5 cellular contexts compared by ENCODE assay signal in the genomic region with DNA sequence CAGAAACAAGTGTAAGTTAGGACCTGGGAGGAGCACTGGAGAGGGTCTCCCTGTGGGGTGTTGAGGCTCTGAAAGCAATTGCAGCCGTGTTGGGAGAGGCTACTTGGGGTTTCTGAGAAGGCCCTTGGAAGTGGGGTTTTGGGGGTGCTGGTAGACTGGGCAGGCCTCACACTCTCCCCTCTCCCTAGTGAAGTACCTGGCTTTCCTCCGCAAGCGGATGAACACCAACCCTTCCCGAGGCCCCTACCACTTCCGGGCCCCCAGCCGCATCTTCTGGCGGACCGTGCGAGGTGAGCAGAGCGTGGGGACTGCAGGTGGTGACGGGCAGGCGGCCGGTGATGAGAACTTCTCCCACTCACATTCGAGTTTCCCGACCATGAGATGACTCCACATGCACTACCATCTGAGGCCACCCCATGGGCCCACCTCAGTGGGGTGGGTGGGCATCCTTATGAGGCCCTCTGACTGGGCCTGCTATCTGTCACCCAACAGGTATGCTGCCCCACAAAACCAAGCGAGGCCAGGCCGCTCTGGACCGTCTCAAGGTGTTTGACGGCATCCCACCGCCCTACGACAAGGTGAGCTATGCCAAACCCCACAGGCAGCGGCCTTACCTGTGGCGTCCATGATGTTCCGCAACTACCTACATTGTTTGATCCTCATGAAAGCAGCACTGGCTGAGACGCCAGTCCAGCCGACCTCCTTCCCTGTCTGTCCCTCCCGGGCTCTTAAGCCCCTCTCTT. TPM values are rescaled to one million over a fixed set of nuclear protein-coding genes. Genes with fewer than 3 reads are reported as not detected.
DNase-seq lines count a peak whose midpoint lies in the region; TF ChIP-seq lines count a peak whose summit lies in the region.
"Had no signal": no experiment of that assay in that cellular context is flagged by ENCODE, and none has a peak within 500 bp of the region (broad histone marks: within the 10 kb centered on the region; RNA-seq: fewer than 3 reads in every experiment).

No MANE protein-coding gene starts in this region.

- TF ChIP-seq EP300 in neural cell (conservative IDR thresholded peaks at IDR 0.05; ENCODE audit: poor library complexity, severe bottlenecking), result no peak

- no peaks in the 10 kb centered on the region; the same call in 1 of the 2 replicates for H4K20me1 ChIP-seq in SU-DHL-6 (ENCODE audit: low read depth, low read length)
- H4K20me1 ChIP-seq in neural cell (ENCODE audit: insufficient read depth), result peaks cover 11% of the 10 kb centered on the region

- H3F3A ChIP-seq in SU-DHL-6 (ENCODE audit: insufficient read depth) (peaks cover 73% of the 10 kb centered on the region), neural cell (ENCODE audit: insufficient read depth, low read length, poor library complexity, severe bottlenecking) (no peaks in the 10 kb centered on the region)

- no peak overlapping the region for H2AFZ ChIP-seq in SU-DHL-6 (ENCODE audit: low read depth, low read length, severe bottlenecking)
- H2AFZ ChIP-seq in neural cell (ENCODE audit: low read depth, low read length), result no peak overlapping the region

- peak overlapping the region; percentile 91 for H3K27ac ChIP-seq in SU-DHL-6 (ENCODE audit: low read depth, low read length)
- H3K27ac ChIP-seq in neural cell (ENCODE audit: low read length), result no peak overlapping the region

- H3K4me3 ChIP-seq in SU-DHL-6 (ENCODE audit: insufficient read depth, low read length, poor library complexity, severe bottlenecking), result peak overlapping the region; percentile 98
- peak overlapping the region; percentile 97 for H3K4me3 ChIP-seq in neural cell (ENCODE audit: low read length)

- intact Hi-C loops in posterior cingulate gyrus (cut with DNase I), result loop anchor here (10.0 kb wide), 1 partner anchor 384 kb away; the partner anchor contains the start of genes AKT1S1 and TBC1D17

- no peak for TF ChIP-seq RAD21 in neural cell (conservative IDR thresholded peaks at IDR 0.05)

- peaks cover 35% of the 10 kb centered on the region for H3K36me3 ChIP-seq in SU-DHL-6 (ENCODE audit: low read length)
- H3K36me3 ChIP-seq in neural cell (ENCODE audit: insufficient read depth, low read length), result no peaks in the 10 kb centered on the region

- DNase-seq in globus pallidus (ENCODE audit: low spot score) (no peak), posterior cingulate gyrus (no peak)

- H3K4me2 ChIP-seq in SU-DHL-6 (ENCODE audit: low read depth, low read length, poor library complexity, severe bottlenecking), result peak overlapping the region; percentile 84
- no peak overlapping the region for H3K4me2 ChIP-seq in neural cell (ENCODE audit: low read length)

- peaks cover 33% of the 10 kb centered on the region for H3K79me2 ChIP-seq in SU-DHL-6 (ENCODE audit: insufficient read depth, low read length)
- peaks cover 28% of the 10 kb centered on the region for H3K79me2 ChIP-seq in neural cell (replicated peaks; ENCODE audit: insufficient read depth, low read length)

- H3K9me3 ChIP-seq in SU-DHL-6 (ENCODE audit: insufficient read depth, low read length) (no peaks in the 10 kb centered on the region), neural cell (ENCODE audit: low read length) (no peaks in the 10 kb centered on the region)
- H3K9me3 ChIP-seq: thoracic aorta had no signal

- H3K9me2 ChIP-seq in SU-DHL-6 (replicated peaks; ENCODE audit: insufficient read depth, low read length) (no peaks in the 10 kb centered on the region), neural cell (ENCODE audit: insufficient read depth, low read length) (no peaks in the 10 kb centered on the region)

- TF ChIP-seq CTCF in SU-DHL-6 (IDR thresholded peaks at IDR 0.05; ENCODE audit: insufficient read depth, low read length, poor library complexity, severe bottlenecking), result no peak
- no peak for TF ChIP-seq CTCF in neural cell (IDR thresholded peaks at IDR 0.05; ENCODE audit: poor library complexity, severe bottlenecking)

- H3K27me3 ChIP-seq in SU-DHL-6 (ENCODE audit: low read length), result no peaks in the 10 kb centered on the region
- H3K27me3 ChIP-seq in neural cell (ENCODE audit: insufficient read depth, low read depth, low read length), result no peaks in the 10 kb centered on the region

- H3K9ac ChIP-seq in SU-DHL-6 (ENCODE audit: low read length) (peak overlapping the region; percentile 100), neural cell (ENCODE audit: low read length) (no peak overlapping the region)

TF ChIP-seq in neural cell, 6 proteins besides CTCF, POLR2A, EP300 and RAD21:
- TF ChIP-seq MXI1 (conservative IDR thresholded peaks at IDR 0.05; ENCODE audit: poor library complexity, severe bottlenecking) (no peak), REST (IDR thresholded peaks at IDR 0.05; ENCODE audit: borderline replicate concordance) (no peak), SMC3 (conservative IDR thresholded peaks at IDR 0.05; ENCODE audit: poor library complexity) (no peak), POLR2AphosphoS5 (IDR thresholded peaks at IDR 0.05) (no peak), EZH2 (IDR thresholded peaks at IDR 0.05; ENCODE audit: borderline replicate concordance, insufficient read depth, low read length, poor library complexity, severe bottlenecking) (no peak), TAF1 (IDR thresholded peaks at IDR 0.05; ENCODE audit: low read depth) (no peak)

RNA-seq across cellular contexts. Expression of gene RPL13A, which starts 3.0 kb away (rescaled TPM):
- 2,313 and 2,518 TPM in 2 replicates for polyA plus RNA-seq in neural cell
- 1,063 and 1,310 TPM in 2 replicates for polyA minus RNA-seq in neural cell

RNA-seq across cellular contexts. Expression of gene RPS11, which starts 5.8 kb away (rescaled TPM):
- 4,020 and 4,439 TPM in 2 replicates for polyA plus RNA-seq in neural cell
- polyA minus RNA-seq in neural cell, result 1,703 and 1,963 TPM in 2 replicates

RNA-seq across cellular contexts. Expression of gene FLT3LG, which starts 16.4 kb away (rescaled TPM):
- polyA plus RNA-seq in neural cell, result not detected in 2 replicates
- not detected in 2 replicates for polyA minus RNA-seq in neural cell

RNA-seq across cellular contexts. Expression of gene FCGRT, which starts 22.0 kb away (rescaled TPM):
- polyA plus RNA-seq in neural cell, result 1.7 TPM in 1 of 2 replicates, not detected in the other
- not detected in 2 replicates for polyA minus RNA-seq in neural cell

RNA-seq across cellular contexts. Expression of gene RCN3, which starts 37.3 kb away (rescaled TPM):
- polyA plus RNA-seq in neural cell, result not detected in 2 replicates
- polyA minus RNA-seq in neural cell, result not detected in 2 replicates
